Comparison of ENCODE assay signal across 37 cellular contexts in genomic region chr3:187698499-187699399, GRCh38. TPM values are rescaled to one million over a fixed set of nuclear protein-coding genes. Genes with fewer than 3 reads are reported as not detected.
"Had no signal": no experiment of that assay in that cellular context is flagged by ENCODE, and none has a peak within 500 bp of the region (broad histone marks: within the 10 kb centered on the region; RNA-seq: fewer than 3 reads in every experiment).

No MANE protein-coding gene starts in this region.

- H3K9me3 ChIP-seq: esophagus muscularis mucosa, gastroesophageal sphincter, heart left ventricle, left lung, prostate gland, sigmoid colon, testis, tibial artery, upper lobe of right lung, vagina had no signal

- H2AFZ ChIP-seq: hepatocyte, neural progenitor cell had no signal

- H3K79me2 ChIP-seq: hepatocyte had no signal

- H3K27me3 ChIP-seq: esophagus muscularis mucosa, gastroesophageal sphincter, heart left ventricle, hepatocyte, left lung, neural progenitor cell, sigmoid colon, testis, tibial artery, upper lobe of right lung, vagina had no signal

- H3K9ac ChIP-seq: neural progenitor cell had no signal

- DNase-seq: dermis blood vessel endothelial cell; effector memory CD4-positive, alpha-beta T cell; foreskin keratinocyte; heart left ventricle; left cardiac atrium; mesendoderm; midbrain; naive thymus-derived CD4-positive, alpha-beta T cell; nucleus accumbens; sigmoid colon; stimulated activated CD4-positive, alpha-beta T cell treated with anti-CD3 and anti-CD28 coated beads, Interleukin-2, amount 100 ng/mL, for 24 hours; stimulated activated CD4-positive, alpha-beta T cell treated with anti-CD3 and anti-CD28 coated beads, Interleukin-4, amount 100 ng/mL, for 24 hours; stimulated activated naive CD8-positive, alpha-beta T cell treated with anti-CD3 and anti-CD28 coated beads, Interleukin-15, Interleukin-2, amounts not matched to agents 100 U/mL and 50 U/mL, for 24 hours; substantia nigra; testis; tibial artery; upper lobe of right lung had no signal

- H3K4me3 ChIP-seq: coronary artery, esophagus muscularis mucosa, gastroesophageal sphincter, heart left ventricle, hepatocyte, left lung, neural progenitor cell, prostate gland, sigmoid colon, testis, tibial artery, upper lobe of right lung, vagina had no signal

- H3K36me3 ChIP-seq: esophagus muscularis mucosa, gastroesophageal sphincter, heart left ventricle, left lung, neural progenitor cell, prostate gland, sigmoid colon, tibial artery, upper lobe of right lung, vagina had no signal

- H3K4me1 ChIP-seq: esophagus muscularis mucosa, foreskin keratinocyte, gastroesophageal sphincter, left lung, neural progenitor cell, prostate gland, sigmoid colon, testis, tibial artery, upper lobe of right lung had no signal

- FAIRE-seq: endothelial cell of umbilical vein had no signal

- H3K27ac ChIP-seq: coronary artery, esophagus muscularis mucosa, foreskin keratinocyte, gastroesophageal sphincter, heart left ventricle, hepatocyte, left lung, neural progenitor cell, prostate gland, sigmoid colon, testis, tibial artery, upper lobe of right lung, vagina had no signal

- H3K4me2 ChIP-seq: hepatocyte, neural progenitor cell had no signal

- ATAC-seq: foreskin keratinocyte; gastroesophageal sphincter; heart left ventricle; left cardiac atrium; left lung; naive thymus-derived CD4-positive, alpha-beta T cell; right cardiac atrium; stimulated activated memory B cell treated with anti-CD40 and anti-IgM and Interleukin-4, amounts not matched to agents 10 μg/mL and 1 μg/mL and 100 μg/mL, for 72 hours; stimulated activated naive CD8-positive, alpha-beta T cell treated with anti-CD3 and anti-CD28 coated beads, Interleukin-15, Interleukin-2, amounts not matched to agents 100 U/mL and 50 U/mL, for 24 hours; upper lobe of right lung had no signal

RNA-seq across cellular contexts. Expression of gene RTP2, which starts 3.6 kb away (rescaled TPM):
- total RNA-seq: dermis blood vessel endothelial cell; endothelial cell of umbilical vein; epithelial cell of proximal tubule; esophagus muscularis mucosa; fibroblast of lung; foreskin keratinocyte; gastroesophageal sphincter; heart left ventricle; hepatocyte; kidney epithelial cell; left cardiac atrium; left lung; lower leg skin; lung microvascular endothelial cell; mucosa of gallbladder; naive thymus-derived CD4-positive, alpha-beta T cell; osteocyte; prostate gland; renal cortical epithelial cell; right cardiac atrium; sigmoid colon; skeletal muscle tissue; upper lobe of right lung; vagina had no signal
- polyA plus RNA-seq: endothelial cell of umbilical vein; fibroblast of lung; foreskin keratinocyte; heart left ventricle; hepatocyte; naive thymus-derived CD4-positive, alpha-beta T cell; right cardiac atrium; sigmoid colon had no signal

RNA-seq across cellular contexts. Expression of gene SST, which starts 28.6 kb away (rescaled TPM):
- total RNA-seq: dermis blood vessel endothelial cell; endothelial cell of umbilical vein; fibroblast of lung; foreskin keratinocyte; heart left ventricle; kidney epithelial cell; left cardiac atrium; left lung; lower leg skin; lung microvascular endothelial cell; naive thymus-derived CD4-positive, alpha-beta T cell; osteocyte; prostate gland; skeletal muscle tissue; testis; upper lobe of right lung had no signal
- polyA plus RNA-seq: endothelial cell of umbilical vein; fibroblast of lung; foreskin keratinocyte; heart left ventricle; naive thymus-derived CD4-positive, alpha-beta T cell had no signal
